ENCODE assay signal across 9 cellular contexts in genomic region chr2:192194866-192195547, GRCh38. TPM values are rescaled to one million over a fixed set of nuclear protein-coding genes. Genes with fewer than 3 reads are reported as not detected.
DNase-seq lines count a peak whose midpoint lies in the region; ATAC-seq and TF ChIP-seq lines count a peak whose summit lies in the region.
"Had no signal": no experiment of that assay in that cellular context is flagged by ENCODE, and none has a peak within 500 bp of the region (broad histone marks: within the 10 kb centered on the region; RNA-seq: fewer than 3 reads in every experiment).

Gene TMEFF2 (minus strand): TSS chr2:192194933. CDS start chr2:192194524, 409 bp downstream.

- peaks cover 27 to 31% of the 10 kb centered on the region in 2 donors for H3K4me1 ChIP-seq in thoracic aorta (ENCODE audit: control insufficient read depth in 1 of 2, low read depth in 2 of 2)

- ATAC-seq in HG03342 (IDR thresholded peaks at IDR 0.05; ENCODE audit: unreplicated experiment) (peak; percentile 56), natural killer cell (peak in 2 of 3 donors; percentile 52 to 64), thoracic aorta (ENCODE audit: insufficient number of reproducible peaks, low FRiP score, low read depth) (no peak)

- peak; percentile 5 for TF ChIP-seq CTCF in foreskin fibroblast (IDR thresholded peaks at IDR 0.05; ENCODE audit: low read depth, low read length)
- no peak for TF ChIP-seq CTCF in natural killer cell (IDR thresholded peaks at IDR 0.05)
- TF ChIP-seq CTCF in thoracic aorta (IDR thresholded peaks at IDR 0.05), result no peak

- no peak within 1 kb of the TSS for H3K27ac ChIP-seq in thoracic aorta
- H3K27ac ChIP-seq: BLaER1 treated with 17β-estradiol and CSF1 and Interleukin-3, amounts not matched to agents 10 nM and 100 nM had no signal

- peak; percentile 6 for DNase-seq in activated gamma-delta T cell treated with Interleukin-2 at 50 U/mL for 16 hours
- DNase-seq in activated gamma-delta T cell (lab: John Stamatoyannopoulos, UW), result no peak
- peak; percentile 98 for DNase-seq in NCI-H748 (lab: John Stamatoyannopoulos, UW; ENCODE audit: unreplicated experiment)
- DNase-seq in activated gamma-delta T cell treated with anti-CD3 and anti-CD28 coated beads, Interleukin-2, amount 50 U/mL, for 16 hours (ENCODE audit: low read depth), result peak; percentile 11
- DNase-seq in foreskin fibroblast, result peak; percentile 80 to 96
- peak; percentile 15 for DNase-seq in natural killer cell
- DNase-seq in thoracic aorta (ENCODE audit: low spot score), result no peak

- no peaks in the 10 kb centered on the region for H3K9me3 Mint-ChIP-seq in natural killer cell

- peak within 1 kb of the TSS; percentile 49 to 69 for H3K4me3 ChIP-seq in foreskin fibroblast (ENCODE audit: low read depth in 1 of 2, low read length in 2 of 2)
- H3K4me3 ChIP-seq in thoracic aorta, result peak within 1 kb of the TSS; percentile 65
- H3K4me3 ChIP-seq: BLaER1 treated with 17β-estradiol and CSF1 and Interleukin-3, amounts not matched to agents 10 nM and 100 nM had no signal

- H3K27me3 ChIP-seq in thoracic aorta (replicated peaks; ENCODE audit: insufficient read depth), result peaks cover 8% of the 10 kb centered on the region

- H3K36me3 Mint-ChIP-seq in natural killer cell, result no peaks in the 10 kb centered on the region

- intact Hi-C loops in natural killer cell (cut with micrococcal nuclease), result no loop called here

- no peaks in the 10 kb centered on the region for H3K36me3 ChIP-seq in thoracic aorta
- H3K36me3 ChIP-seq: BLaER1 treated with 17β-estradiol and CSF1 and Interleukin-3, amounts not matched to agents 10 nM and 100 nM had no signal

- no peak within 1 kb of the TSS for H3K27ac Mint-ChIP-seq in natural killer cell

- H3K4me1 Mint-ChIP-seq in natural killer cell, result peaks cover 24 to 31% of the 10 kb centered on the region in 2 donors

- H3K4me3 Mint-ChIP-seq in natural killer cell, result peak within 1 kb of the TSS; percentile 83

- peaks cover 45 to 66% of the 10 kb centered on the region in 2 donors for H3K27me3 Mint-ChIP-seq in natural killer cell (ENCODE audit: low read depth in 2 of 2)

- H3K9me3 ChIP-seq in thoracic aorta, result no peaks in the 10 kb centered on the region

RNA-seq across cellular contexts. Expression of gene TMEFF2, which starts in this region (rescaled TPM):
- total RNA-seq in natural killer cell (not detected), thoracic aorta (under 1 TPM in 1 of 2 donors, not detected in 1; 0.21 TPM)

Comparison
In these comparisons a context has a peak if more than half of its experiments do, and no peak if none do; other contexts are left out.
1. DNase-seq: peak in activated gamma-delta T cell treated with Interleukin-2 at 50 U/mL for 16 hours (single experiment), NCI-H748 (single experiment), activated gamma-delta T cell treated with anti-CD3 and anti-CD28 coated beads, Interleukin-2, amount 50 U/mL, for 16 hours (single experiment) and foreskin fibroblast (2 of 2); none in activated gamma-delta T cell (single experiment) and thoracic aorta (single experiment).
2. Peak in DNase-seq and ATAC-seq in natural killer cell; RNA of the gene not detected or under 1 TPM.